In the genomic region with DNA sequence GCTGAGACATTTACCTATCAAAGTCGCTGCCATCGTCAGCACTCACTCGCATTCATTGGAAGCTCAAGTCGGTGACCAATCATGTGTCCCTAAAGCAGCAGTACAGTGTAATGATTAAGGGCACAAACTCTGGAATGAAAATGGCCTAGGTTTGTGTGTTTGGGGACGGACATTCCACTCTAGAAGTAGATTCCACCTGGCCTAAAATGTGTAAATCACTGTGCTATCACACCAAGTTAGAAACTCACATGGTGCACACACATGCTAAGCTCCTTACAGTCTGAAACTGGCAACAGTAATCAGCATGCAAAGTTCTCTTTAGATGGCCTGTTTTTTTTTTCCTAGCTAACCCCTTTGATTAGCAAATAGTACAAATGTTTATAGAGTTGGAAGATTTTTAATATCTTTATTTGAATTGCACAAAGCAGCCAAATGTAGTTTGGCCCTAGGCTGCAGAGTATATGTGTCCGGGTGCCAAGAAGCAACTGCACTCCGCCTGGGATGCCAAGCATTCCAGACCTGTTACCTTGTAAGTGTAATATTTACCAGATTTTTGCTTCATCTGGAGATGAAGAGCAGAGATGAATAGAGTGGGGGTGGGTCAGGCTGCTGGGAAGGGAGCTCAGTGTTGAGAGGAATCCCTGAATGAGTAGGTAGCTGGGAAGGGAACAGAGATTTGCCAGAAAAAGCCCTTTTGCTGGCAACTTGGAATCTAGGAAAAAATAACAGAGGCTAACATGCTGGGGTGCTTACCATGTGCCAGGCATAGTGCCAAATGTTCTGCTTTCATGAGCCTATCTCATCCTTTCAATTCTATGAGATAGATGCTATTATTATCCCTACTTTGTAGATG, we compare ENCODE assay signal across 8 cellular contexts. TPM values are rescaled to one million over a fixed set of nuclear protein-coding genes. Genes with fewer than 3 reads are reported as not detected.
DNase-seq lines count a peak whose midpoint lies in the region; ATAC-seq and TF ChIP-seq lines count a peak whose summit lies in the region.

No MANE protein-coding gene starts in this region.

- H3K9me3 ChIP-seq in osteoblast (ENCODE audit: low read depth, low read length): no peaks in the 10 kb centered on the region

- H3K79me2 ChIP-seq in osteoblast (ENCODE audit: insufficient read depth, low read length): peaks cover 34% of the 10 kb centered on the region

- H3K36me3 ChIP-seq in osteoblast (ENCODE audit: insufficient read depth, low read length): no peaks in the 10 kb centered on the region

- H4K20me1 ChIP-seq in osteoblast (ENCODE audit: insufficient read depth, low read length): no peaks in the 10 kb centered on the region

- peak overlapping the region; percentile 63 for H3K27ac ChIP-seq in osteoblast (ENCODE audit: low read depth, low read length)

- peak overlapping the region; percentile 22 for H3K4me2 ChIP-seq in osteoblast (ENCODE audit: insufficient read depth, low read length)

- H3K27me3 ChIP-seq in osteoblast (ENCODE audit: insufficient read depth, low read length): no peaks in the 10 kb centered on the region

- ATAC-seq in HG03571 (IDR thresholded peaks at IDR 0.05; ENCODE audit: unreplicated experiment) (no peak), HG03354 (IDR thresholded peaks at IDR 0.05; ENCODE audit: poor library complexity, severe bottlenecking, unreplicated experiment) (no peak), GM21529 (IDR thresholded peaks at IDR 0.05; ENCODE audit: unreplicated experiment) (no peak)

- no peak overlapping the region for H3K4me3 ChIP-seq in epithelial cell of proximal tubule (ENCODE audit: low read depth, low read length)
- no peak overlapping the region for H3K4me3 ChIP-seq in osteoblast (ENCODE audit: insufficient read depth, low read length)

- TF ChIP-seq CTCF in epithelial cell of proximal tubule (conservative IDR thresholded peaks at IDR 0.05; ENCODE audit: low read depth, low read length): no peak
- no peak for TF ChIP-seq CTCF in osteoblast (IDR thresholded peaks at IDR 0.05; ENCODE audit: extremely low read depth, low read depth, low read length)
- no peak for TF ChIP-seq CTCF in GM10266 (IDR thresholded peaks at IDR 0.05; ENCODE audit: control insufficient read depth, insufficient read depth, low read depth, missing control alignments)

- no peak overlapping the region for H2AFZ ChIP-seq in osteoblast (ENCODE audit: low read length)

- peaks cover 55% of the 10 kb centered on the region for H3K4me1 ChIP-seq in osteoblast (ENCODE audit: insufficient read depth, low read length)

- DNase-seq in EH (ENCODE audit: low read depth) (peak; percentile 79), NCI-H345 treated with DMSO at 0.1 percent for 48 hours (lab: John Stamatoyannopoulos, UW; ENCODE audit: unreplicated experiment) (peak; percentile 78), epithelial cell of proximal tubule (ENCODE audit: low read depth) (peak; percentile 87), osteoblast (ENCODE audit: insufficient read length, low spot score, missing footprints) (peak; percentile 47), GM10266 (ENCODE audit: extremely low spot score) (no peak)

RNA-seq across cellular contexts. Expression of a gene that starts 35.2 kb away (rescaled TPM):
- total RNA-seq in epithelial cell of proximal tubule (33.7 and 35.7 TPM in 2 replicates), osteoblast (12.7 and 13.4 TPM in 2 replicates)
